ENCODE assay signal across 8 cellular contexts in the genomic region with DNA sequence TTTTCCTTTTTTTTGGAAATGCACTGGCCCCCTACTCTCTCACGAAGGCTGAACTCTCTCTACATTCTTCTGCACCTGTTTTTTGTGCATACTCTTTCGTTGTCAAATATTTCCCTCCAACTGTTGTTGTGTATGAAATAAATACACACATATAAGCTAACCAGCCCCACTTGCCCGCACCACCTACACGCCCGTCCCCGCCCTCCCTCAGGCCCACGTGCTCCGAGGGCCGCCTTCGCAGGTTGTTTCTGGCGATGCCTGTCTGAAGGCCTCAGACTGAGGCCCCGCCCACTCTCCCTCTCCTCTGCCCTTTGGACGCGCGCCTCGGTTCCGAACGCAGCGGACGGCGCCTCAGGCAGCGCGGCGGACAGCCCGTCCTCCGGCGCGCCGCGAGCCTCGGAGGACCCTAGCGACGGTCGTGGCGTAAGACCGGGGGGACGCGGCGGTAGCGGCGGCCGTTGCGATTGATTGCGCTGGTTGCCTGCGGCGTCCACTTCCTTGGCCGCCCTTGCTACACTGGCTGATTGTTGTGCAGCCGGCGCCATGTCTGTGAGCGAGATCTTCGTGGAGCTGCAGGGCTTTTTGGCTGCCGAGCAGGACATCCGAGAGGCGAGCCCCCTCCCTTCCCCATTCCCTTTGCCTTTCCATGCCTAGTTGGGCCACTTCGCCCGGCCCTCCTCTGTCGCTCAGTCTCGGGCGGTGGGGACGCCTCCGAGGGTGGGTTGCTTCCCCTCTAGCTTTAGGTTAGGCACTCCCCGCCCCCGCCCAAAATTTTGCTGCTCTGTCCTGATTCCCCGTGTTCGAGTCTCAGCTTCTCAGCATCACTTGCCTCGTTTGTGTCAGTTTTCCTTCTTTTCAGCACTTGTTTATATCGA.
DNase-seq lines count a peak whose midpoint lies in the region; ATAC-seq and TF ChIP-seq lines count a peak whose summit lies in the region.

A gene (plus strand): TSS at position 415 of the 875 bp plus-strand sequence. CDS start 129 bp downstream, at position 544.

- H3K36me3 Mint-ChIP-seq in activated naive CD4-positive, alpha-beta T cell treated with anti-CD3 and anti-CD28 coated beads, Interleukin-2, amount 50 U/mL, for 24 hours = peaks cover 3% of the 10 kb centered on the region

- H3K4me1 Mint-ChIP-seq in activated naive CD4-positive, alpha-beta T cell treated with anti-CD3 and anti-CD28 coated beads, Interleukin-2, amount 50 U/mL, for 24 hours = peaks cover 27% of the 10 kb centered on the region

- TF ChIP-seq CTCF in GM10266 (IDR thresholded peaks at IDR 0.05; ENCODE audit: control insufficient read depth, insufficient read depth, low read depth, missing control alignments) = no peak

- H3K4me3 Mint-ChIP-seq in activated naive CD4-positive, alpha-beta T cell treated with anti-CD3 and anti-CD28 coated beads, Interleukin-2, amount 50 U/mL, for 24 hours = peak within 1 kb of the TSS; percentile 91

- peak within 1 kb of the TSS; percentile 90 for H3K27ac Mint-ChIP-seq in activated naive CD4-positive, alpha-beta T cell treated with anti-CD3 and anti-CD28 coated beads, Interleukin-2, amount 50 U/mL, for 24 hours

- peak; percentile 99 for ATAC-seq in HG02623 (IDR thresholded peaks at IDR 0.05; ENCODE audit: unreplicated experiment)
- peak; percentile 100 for ATAC-seq in SK-N-SH treated with all-trans-retinoic acid at 6 μM for 48 hours

- H3K9me3 Mint-ChIP-seq in activated naive CD4-positive, alpha-beta T cell treated with anti-CD3 and anti-CD28 coated beads, Interleukin-2, amount 50 U/mL, for 24 hours = no peaks in the 10 kb centered on the region

- H3K27me3 Mint-ChIP-seq in activated naive CD4-positive, alpha-beta T cell treated with anti-CD3 and anti-CD28 coated beads, Interleukin-2, amount 50 U/mL, for 24 hours = no peaks in the 10 kb centered on the region

- DNase-seq in GM10266 (ENCODE audit: extremely low spot score) (peak; percentile 91), NCI-H1092 treated with DMSO at 0.1 percent for 48 hours (lab: John Stamatoyannopoulos, UW) (peak; percentile 92), globus pallidus (ENCODE audit: low spot score) (peak; percentile 95), nucleus accumbens (lab: John Stamatoyannopoulos, UW) (peak; percentile 48 to 98 (median 94)), superior temporal gyrus (ENCODE audit: extremely low spot score) (peak; percentile 96)

TF ChIP-seq in SK-N-SH treated with all-trans-retinoic acid at 6 μM for 48 hours, 23 proteins besides CTCF, POLR2A, EP300 and RAD21:
- TF ChIP-seq ZFP30 (CRISPR knock-in tag; IDR thresholded peaks at IDR 0.05) (no peak), ARNTL (CRISPR knock-in tag; IDR thresholded peaks at IDR 0.05; ENCODE audit: borderline replicate concordance, low read depth) (no peak)
- TF ChIP-seq, protein P1, sequence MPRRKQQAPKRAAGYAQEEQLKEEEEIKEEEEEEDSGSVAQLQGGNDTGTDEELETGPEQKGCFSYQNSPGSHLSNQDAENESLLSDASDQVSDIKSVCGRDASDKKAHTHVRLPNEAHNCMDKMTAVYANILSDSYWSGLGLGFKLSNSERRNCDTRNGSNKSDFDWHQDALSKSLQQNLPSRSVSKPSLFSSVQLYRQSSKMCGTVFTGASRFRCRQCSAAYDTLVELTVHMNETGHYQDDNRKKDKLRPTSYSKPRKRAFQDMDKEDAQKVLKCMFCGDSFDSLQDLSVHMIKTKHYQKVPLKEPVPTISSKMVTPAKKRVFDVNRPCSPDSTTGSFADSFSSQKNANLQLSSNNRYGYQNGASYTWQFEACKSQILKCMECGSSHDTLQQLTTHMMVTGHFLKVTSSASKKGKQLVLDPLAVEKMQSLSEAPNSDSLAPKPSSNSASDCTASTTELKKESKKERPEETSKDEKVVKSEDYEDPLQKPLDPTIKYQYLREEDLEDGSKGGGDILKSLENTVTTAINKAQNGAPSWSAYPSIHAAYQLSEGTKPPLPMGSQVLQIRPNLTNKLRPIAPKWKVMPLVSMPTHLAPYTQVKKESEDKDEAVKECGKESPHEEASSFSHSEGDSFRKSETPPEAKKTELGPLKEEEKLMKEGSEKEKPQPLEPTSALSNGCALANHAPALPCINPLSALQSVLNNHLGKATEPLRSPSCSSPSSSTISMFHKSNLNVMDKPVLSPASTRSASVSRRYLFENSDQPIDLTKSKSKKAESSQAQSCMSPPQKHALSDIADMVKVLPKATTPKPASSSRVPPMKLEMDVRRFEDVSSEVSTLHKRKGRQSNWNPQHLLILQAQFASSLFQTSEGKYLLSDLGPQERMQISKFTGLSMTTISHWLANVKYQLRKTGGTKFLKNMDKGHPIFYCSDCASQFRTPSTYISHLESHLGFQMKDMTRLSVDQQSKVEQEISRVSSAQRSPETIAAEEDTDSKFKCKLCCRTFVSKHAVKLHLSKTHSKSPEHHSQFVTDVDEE (CRISPR knock-in tag; IDR thresholded peaks at IDR 0.05) = no peak
- TF ChIP-seq, protein P2, sequence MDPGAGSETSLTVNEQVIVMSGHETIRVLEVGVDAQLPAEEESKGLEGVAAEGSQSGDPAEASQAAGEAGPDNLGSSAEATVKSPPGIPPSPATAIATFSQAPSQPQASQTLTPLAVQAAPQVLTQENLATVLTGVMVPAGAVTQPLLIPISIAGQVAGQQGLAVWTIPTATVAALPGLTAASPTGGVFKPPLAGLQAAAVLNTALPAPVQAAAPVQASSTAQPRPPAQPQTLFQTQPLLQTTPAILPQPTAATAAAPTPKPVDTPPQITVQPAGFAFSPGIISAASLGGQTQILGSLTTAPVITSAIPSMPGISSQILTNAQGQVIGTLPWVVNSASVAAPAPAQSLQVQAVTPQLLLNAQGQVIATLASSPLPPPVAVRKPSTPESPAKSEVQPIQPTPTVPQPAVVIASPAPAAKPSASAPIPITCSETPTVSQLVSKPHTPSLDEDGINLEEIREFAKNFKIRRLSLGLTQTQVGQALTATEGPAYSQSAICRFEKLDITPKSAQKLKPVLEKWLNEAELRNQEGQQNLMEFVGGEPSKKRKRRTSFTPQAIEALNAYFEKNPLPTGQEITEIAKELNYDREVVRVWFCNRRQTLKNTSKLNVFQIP (CRISPR knock-in tag; IDR thresholded peaks at IDR 0.05; ENCODE audit: borderline replicate concordance, low read depth) = 0 out of 2 replicates have a peak, but pooled peaks have one; percentile 11

Comparison
In these comparisons a context has a peak if more than half of its experiments do, and no peak if none do; other contexts are left out.
1. Peak in every context shown above with its lines: DNase-seq and ATAC-seq.